ENCODE assay signal across 1 cellular context in genomic region chr12:131836193-131836592, GRCh38.
TF ChIP-seq lines count a peak whose summit lies in the region.

No MANE protein-coding gene starts in this region.

TF ChIP-seq in HepG2, 621 proteins besides CTCF, POLR2A, EP300 and RAD21 (continued from another document):
- no peak for TF ChIP-seq GLMP (CRISPR knock-in tag; IDR thresholded peaks at IDR 0.05; ENCODE audit: borderline replicate concordance)
- no peak for TF ChIP-seq HHEX (CRISPR knock-in tag; IDR thresholded peaks at IDR 0.05)
- TF ChIP-seq SMC3 (IDR thresholded peaks at IDR 0.05; ENCODE audit: low read length): peak; percentile 49
